Comparison of ENCODE assay signal across 8 cellular contexts in the genomic region with DNA sequence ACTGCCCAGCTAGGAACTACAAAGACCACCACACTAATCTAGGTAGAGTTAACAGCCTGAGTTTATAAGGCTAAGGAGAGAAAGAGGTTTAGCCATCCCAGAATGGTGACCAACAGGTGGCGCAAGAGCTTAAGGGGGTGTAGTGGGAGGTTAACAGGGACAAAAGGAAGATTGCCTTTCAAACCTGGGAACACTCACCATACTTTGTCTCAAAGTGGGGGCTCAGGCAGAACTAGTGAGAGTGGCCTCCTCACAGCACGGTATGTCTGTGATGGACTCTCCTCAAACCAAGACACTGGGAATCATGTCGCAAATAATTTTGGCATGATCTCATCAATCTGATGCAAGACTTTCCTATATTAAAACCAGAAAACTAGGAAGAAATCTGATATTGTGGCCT. TPM values are rescaled to one million over a fixed set of nuclear protein-coding genes. Genes with fewer than 3 reads are reported as not detected.
A peak's percentile ranks its signal among the peaks of the same experiment; 100 is the strongest.
DNase-seq lines count a peak whose midpoint lies in the region; ATAC-seq and TF ChIP-seq lines count a peak whose summit lies in the region.

No MANE protein-coding gene starts in this region.

- CTCF ChIA-PET in CD8-positive, alpha-beta T cell (lab: Charles Lee): interaction anchor here (0.7 to 10.8 kb wide), 14 partner anchors 8 to 156 kb away, joined by 3 to 111 read pairs (median 6); no protein-coding TSS in a partner anchor

- DNase-seq in CD8-positive, alpha-beta T cell: peak; percentile 30 to 73 (median 69)
- DNase-seq in HFF-Myc (ENCODE audit: extremely low read depth, low read depth) (no peak), T-helper 1 cell (peak; percentile 19 to 62 (median 42)), ascending aorta (ENCODE audit: low spot score in 2 of 2) (no peak), left lobe of liver (ENCODE audit: low spot score) (no peak), COLO829 (ENCODE audit: low spot score) (no peak), OCI-M2 (lab: John Stamatoyannopoulos, UW; ENCODE audit: unreplicated experiment) (no peak)
- peak; percentile 40 for DNase-seq in stimulated activated CD8-positive, alpha-beta memory T cell treated with anti-CD3 and anti-CD28 coated beads, Interleukin-7, amount 100 ng/mL, for 24 hours (ENCODE audit: low read depth)

- no peak overlapping the region for H3K4me3 ChIP-seq in CD8-positive, alpha-beta T cell (ENCODE audit: low read depth, low read length)
- no peak overlapping the region for H3K4me3 ChIP-seq in HFF-Myc (replicated peaks; ENCODE audit: low read depth, low read length)
- H3K4me3 ChIP-seq in ascending aorta: no peak overlapping the region

- POLR2A ChIA-PET in CD8-positive, alpha-beta T cell (lab: Charles Lee): no interaction called here

- TF ChIP-seq CTCF in CD8-positive, alpha-beta T cell (IDR thresholded peaks at IDR 0.05): peak; percentile 45
- peak; percentile 66 for TF ChIP-seq CTCF in HFF-Myc (IDR thresholded peaks at IDR 0.05; ENCODE audit: low read depth, low read length, missing control alignments)
- TF ChIP-seq CTCF in ascending aorta (IDR thresholded peaks at IDR 0.05): peak in 2 of 3 experiments; percentile 23 to 47

- intact Hi-C loops in CD8-positive, alpha-beta T cell (cut with DNase I, micrococcal nuclease): loop anchor here (1.0 to 5.0 kb wide), 3 partner anchors 45 to 151 kb away; a partner anchor contains a TSS
- intact Hi-C loops in ascending aorta (cut with DNase I): loop anchor here (1.0 kb wide), 1 partner anchor 151 kb away; no protein-coding TSS in a partner anchor

- H3K9me3 Mint-ChIP-seq in CD8-positive, alpha-beta T cell: no peaks in the 10 kb centered on the region

- H3K27me3 Mint-ChIP-seq in CD8-positive, alpha-beta T cell (ENCODE audit: low read depth): no peaks in the 10 kb centered on the region

- peaks cover 25% of the 10 kb centered on the region for H3K36me3 ChIP-seq in CD8-positive, alpha-beta T cell (ENCODE audit: insufficient read depth, low read length)
- peaks cover 40 to 69% of the 10 kb centered on the region in 2 donors for H3K36me3 ChIP-seq in ascending aorta

- peaks cover 79% of the 10 kb centered on the region for H3K36me3 Mint-ChIP-seq in CD8-positive, alpha-beta T cell

- no peak overlapping the region for H3K27ac ChIP-seq in CD8-positive, alpha-beta T cell (ENCODE audit: low read depth, low read length)
- H3K27ac ChIP-seq in ascending aorta: no peak overlapping the region

- no peak overlapping the region for H3K27ac Mint-ChIP-seq in CD8-positive, alpha-beta T cell

- no peaks in the 10 kb centered on the region for H3K9me3 ChIP-seq in CD8-positive, alpha-beta T cell (ENCODE audit: low read length)
- no peaks in the 10 kb centered on the region for H3K9me3 ChIP-seq in ascending aorta

- peaks cover 7% of the 10 kb centered on the region for H3K4me1 Mint-ChIP-seq in CD8-positive, alpha-beta T cell (ENCODE audit: low read depth)

- peak; percentile 52 for ATAC-seq in CD8-positive, alpha-beta T cell
- peak; percentile 80 for ATAC-seq in left lobe of liver

- H3K4me1 ChIP-seq in CD8-positive, alpha-beta T cell (ENCODE audit: insufficient read depth, low read length): no peaks in the 10 kb centered on the region
- H3K4me1 ChIP-seq in ascending aorta: peaks cover 0 to 4% of the 10 kb centered on the region in 2 donors

- H3K4me3 Mint-ChIP-seq in CD8-positive, alpha-beta T cell: no peak overlapping the region

- no peaks in the 10 kb centered on the region for H3K27me3 ChIP-seq in CD8-positive, alpha-beta T cell (ENCODE audit: insufficient read depth, low read length)
- H3K27me3 ChIP-seq in ascending aorta: no peaks in the 10 kb centered on the region

RNA-seq across cellular contexts. Expression of a gene that starts 23.4 kb away (rescaled TPM):
- total RNA-seq in CD8-positive, alpha-beta T cell: 100 to 1,000 TPM; 381 to 403 TPM
- total RNA-seq in ascending aorta: 140 TPM
- total RNA-seq in left lobe of liver: 56.4 TPM

Comparison
In these comparisons a context has a peak if more than half of its experiments do, and no peak if none do; other contexts are left out.
1. DNase-seq: peak in CD8-positive, alpha-beta T cell (7 of 7), T-helper 1 cell (5 of 5) and stimulated activated CD8-positive, alpha-beta memory T cell treated with anti-CD3 and anti-CD28 coated beads, Interleukin-7, amount 100 ng/mL, for 24 hours (single experiment); none in HFF-Myc (single experiment), ascending aorta (0 of 2), left lobe of liver (single experiment), COLO829 (single experiment) and OCI-M2 (single experiment).
2. Peak in every context shown above with its lines, with median percentiles within 50 percentile points of each other: CTCF ChIP-seq.